Comparison of ENCODE assay signal across 16 cellular contexts in genomic region chr6:71043902-71044301, GRCh38.
DNase-seq lines count a peak whose midpoint lies in the region; ATAC-seq lines count a peak whose summit lies in the region.
"Had no signal": no experiment of that assay in that cellular context is flagged by ENCODE, and none has a peak within 500 bp of the region (broad histone marks: within the 10 kb centered on the region; RNA-seq: fewer than 3 reads in every experiment).

No MANE protein-coding gene starts in this region.

- no peak overlapping the region for H3K27ac Mint-ChIP-seq in activated CD4-positive, alpha-beta T cell treated with anti-CD3 and anti-CD28 coated beads, Interleukin-2, amount 10 ng/mL, durations not matched to agents 24 days and 14 days
- H3K27ac Mint-ChIP-seq: CD8-positive, alpha-beta T cell; H9; memory B cell had no signal

- ATAC-seq in GM21390 (IDR thresholded peaks at IDR 0.05; ENCODE audit: unreplicated experiment) (peak; percentile 54), HG03139 (IDR thresholded peaks at IDR 0.05; ENCODE audit: unreplicated experiment) (no peak)
- ATAC-seq: CD8-positive, alpha-beta T cell had no signal

- no peak overlapping the region for H2BK15ac ChIP-seq in mesendoderm (replicated peaks; ENCODE audit: low read depth)

- H3K36me3 ChIP-seq in mesendoderm (ENCODE audit: control insufficient read depth, insufficient read depth, low read length) = no peaks in the 10 kb centered on the region
- H3K36me3 ChIP-seq in effector memory CD4-positive, alpha-beta T cell (ENCODE audit: control insufficient read depth, insufficient read depth, low read length) = no peaks in the 10 kb centered on the region
- H3K36me3 ChIP-seq: heart right ventricle, pancreas had no signal

- no peaks in the 10 kb centered on the region for H3K79me1 ChIP-seq in mesendoderm (ENCODE audit: low read length)

- H3K27me3 Mint-ChIP-seq in activated CD4-positive, alpha-beta T cell treated with anti-CD3 and anti-CD28 coated beads, Interleukin-2, amount 10 ng/mL, durations not matched to agents 24 days and 14 days = no peaks in the 10 kb centered on the region
- H3K27me3 Mint-ChIP-seq: memory B cell had no signal

- no peaks in the 10 kb centered on the region for H3K9me3 ChIP-seq in effector memory CD4-positive, alpha-beta T cell (ENCODE audit: control insufficient read depth, low read length)
- H3K9me3 ChIP-seq: heart right ventricle, pancreas had no signal

- no peak overlapping the region for H3K4ac ChIP-seq in mesendoderm (ENCODE audit: low read depth, low read length)

- H3K9ac ChIP-seq in mesendoderm (ENCODE audit: low read length) = no peak overlapping the region

- H3K9me3 Mint-ChIP-seq in activated CD4-positive, alpha-beta T cell treated with anti-CD3 and anti-CD28 coated beads, Interleukin-2, amount 10 ng/mL, durations not matched to agents 24 days and 14 days = no peaks in the 10 kb centered on the region
- H3K9me3 Mint-ChIP-seq: CD8-positive, alpha-beta T cell; H9; memory B cell had no signal

- no peak overlapping the region for H3K23ac ChIP-seq in mesendoderm (ENCODE audit: low read length)

- no peak overlapping the region for H3K56ac ChIP-seq in mesendoderm (ENCODE audit: low read length)

- WGBS in mesendoderm (ENCODE audit: extremely low coverage, insufficient coverage, low lambda C conversion rate) = no CpG with 5 or more reads among the region's 1 CpG

- H3K36me3 Mint-ChIP-seq in activated CD4-positive, alpha-beta T cell treated with anti-CD3 and anti-CD28 coated beads, Interleukin-2, amount 10 ng/mL, durations not matched to agents 24 days and 14 days (ENCODE audit: low read depth) = no peaks in the 10 kb centered on the region
- H3K36me3 Mint-ChIP-seq: CD8-positive, alpha-beta T cell; memory B cell had no signal

- H3K18ac ChIP-seq in mesendoderm (ENCODE audit: low read length) = no peak overlapping the region

- H2AK5ac ChIP-seq in mesendoderm (ENCODE audit: low read length) = no peak overlapping the region

- no peaks in the 10 kb centered on the region for H3K27me3 ChIP-seq in mesendoderm (ENCODE audit: insufficient read depth, low read length, poor library complexity)
- H3K27me3 ChIP-seq in effector memory CD4-positive, alpha-beta T cell (replicated peaks; ENCODE audit: control insufficient read depth, insufficient read depth, low read length, poor library complexity, severe bottlenecking) = no peaks in the 10 kb centered on the region
- H3K27me3 ChIP-seq: heart right ventricle had no signal

- H3K4me3 Mint-ChIP-seq in activated CD4-positive, alpha-beta T cell treated with anti-CD3 and anti-CD28 coated beads, Interleukin-2, amount 10 ng/mL, durations not matched to agents 24 days and 14 days = no peak overlapping the region
- H3K4me3 Mint-ChIP-seq: CD8-positive, alpha-beta T cell; H9; memory B cell had no signal

- intact Hi-C loops in activated CD4-positive, alpha-beta T cell treated with anti-CD3 and anti-CD28 coated beads, Interleukin-2, amount 10 ng/mL, durations not matched to agents 24 days and 14 days (cut with micrococcal nuclease) = no loop called here

- H3K27ac ChIP-seq in mesendoderm (ENCODE audit: low read depth, low read length) = no peak overlapping the region
- H3K27ac ChIP-seq in effector memory CD4-positive, alpha-beta T cell (ENCODE audit: insufficient read depth, low read length, poor library complexity, severe bottlenecking) = no peak overlapping the region
- H3K27ac ChIP-seq: heart right ventricle, pancreas had no signal

- DNase-seq in Kasumi-1 (lab: John Stamatoyannopoulos, UW) (peak; percentile 88 to 90), UCSD-AML1 (lab: John Stamatoyannopoulos, UW; ENCODE audit: unreplicated experiment) (peak; percentile 5), mesendoderm (peak; percentile 45)
- no peak for DNase-seq in activated CD4-positive, alpha-beta T cell treated with anti-CD3 and anti-CD28 coated beads, Interleukin-2, amount 10 ng/mL, durations not matched to agents 24 days and 14 days
- no peak for DNase-seq in activated effector memory CD4-positive, alpha-beta T cell treated with Interleukin-2 at 50 U/mL for 16 hours
- no peak for DNase-seq in effector memory CD4-positive, alpha-beta T cell
- DNase-seq: CD8-positive, alpha-beta T cell; effector CD8-positive, alpha-beta T cell; H9; heart right ventricle; NCI-H1694 treated with DMSO at 0.1 percent for 48 hours; pancreas; stimulated activated CD4-positive, alpha-beta T cell treated with anti-CD3 and anti-CD28 coated beads, Interleukin-4, amount 100 ng/mL, for 24 hours had no signal

- H2BK5ac ChIP-seq in mesendoderm (ENCODE audit: low read length) = no peak overlapping the region

- no peak overlapping the region for H3K4me2 ChIP-seq in mesendoderm (ENCODE audit: low read length)

- no peak overlapping the region for H4K8ac ChIP-seq in mesendoderm (ENCODE audit: low read depth, low read length)

- H2BK120ac ChIP-seq in mesendoderm (ENCODE audit: low read depth, low read length) = no peak overlapping the region

- H3K79me2 ChIP-seq in mesendoderm (ENCODE audit: control insufficient read depth, insufficient read depth, low read length) = no peaks in the 10 kb centered on the region

- no peak overlapping the region for H4K5ac ChIP-seq in mesendoderm (ENCODE audit: low read length)

- H3K4me3 ChIP-seq in mesendoderm (ENCODE audit: low read length) = no peak overlapping the region
- no peak overlapping the region for H3K4me3 ChIP-seq in effector memory CD4-positive, alpha-beta T cell (ENCODE audit: insufficient read depth, low read depth, low read length, poor library complexity, severe bottlenecking)
- H3K4me3 ChIP-seq: heart right ventricle, pancreas had no signal

- H3K4me1 Mint-ChIP-seq in activated CD4-positive, alpha-beta T cell treated with anti-CD3 and anti-CD28 coated beads, Interleukin-2, amount 10 ng/mL, durations not matched to agents 24 days and 14 days = no peaks in the 10 kb centered on the region
- H3K4me1 Mint-ChIP-seq: memory B cell had no signal

- H3K4me1 ChIP-seq in mesendoderm (ENCODE audit: control insufficient read depth, low read depth, low read length) = peaks cover 10% of the 10 kb centered on the region
- no peaks in the 10 kb centered on the region for H3K4me1 ChIP-seq in effector memory CD4-positive, alpha-beta T cell (ENCODE audit: control insufficient read depth, insufficient read depth, low read length, poor library complexity, severe bottlenecking)
- H3K4me1 ChIP-seq: pancreas had no signal

Comparison
In these comparisons a context has a peak if more than half of its experiments do, and no peak if none do; other contexts are left out.
1. DNase-seq: peak in Kasumi-1 (2 of 2), UCSD-AML1 (single experiment) and mesendoderm (single experiment); none in activated CD4-positive, alpha-beta T cell treated with anti-CD3 and anti-CD28 coated beads, Interleukin-2, amount 10 ng/mL, durations not matched to agents 24 days and 14 days (single experiment), activated effector memory CD4-positive, alpha-beta T cell treated with Interleukin-2 at 50 U/mL for 16 hours (single experiment) and effector memory CD4-positive, alpha-beta T cell (0 of 3).